7 cellular contexts compared by ENCODE assay signal in the genomic region with DNA sequence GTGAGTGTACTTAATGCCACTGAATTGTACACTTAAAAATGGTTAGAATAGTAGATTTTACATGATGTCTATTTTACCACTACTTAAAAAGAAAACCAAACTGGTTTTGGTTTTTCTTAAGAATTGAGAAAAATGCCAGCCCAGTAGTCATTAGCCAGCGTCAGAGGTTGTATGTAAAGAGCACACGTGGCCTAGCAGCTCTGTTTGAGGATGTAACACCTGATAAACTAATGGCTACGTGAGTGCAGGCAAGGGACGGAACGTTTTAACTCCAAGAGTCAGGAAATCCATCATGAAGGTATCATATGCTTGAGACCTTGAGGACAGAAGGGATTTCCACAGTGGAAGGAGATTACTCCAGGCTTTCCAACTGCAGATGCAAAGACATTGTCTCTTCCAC.
"Had no signal": no experiment of that assay in that cellular context is flagged by ENCODE, and none has a peak within 500 bp of the region (broad histone marks: within the 10 kb centered on the region; RNA-seq: fewer than 3 reads in every experiment).

No MANE protein-coding gene starts in this region.

- H3K4me3 ChIP-seq: GM23338, K562 had no signal

- DNase-seq: H7, HCEC 1CT, KG1 had no signal

- H3K27ac Mint-ChIP-seq: GM23338 had no signal

- H3K4me2 ChIP-seq: GM23338 had no signal

- FAIRE-seq: HepG2, K562 had no signal

- H3K27ac ChIP-seq: HL-60 had no signal

- H2AFZ ChIP-seq: GM23338 had no signal

- H3K4me3 Mint-ChIP-seq: GM23338 had no signal

- ATAC-seq: GM23338, HepG2, K562 had no signal
